Comparison of ENCODE assay signal across 11 cellular contexts in genomic region chr19:49029749-49030148, GRCh38. TPM values are rescaled to one million over a fixed set of nuclear protein-coding genes. Genes with fewer than 3 reads are reported as not detected.
DNase-seq lines count a peak whose midpoint lies in the region; ATAC-seq and TF ChIP-seq lines count a peak whose summit lies in the region.
"Not testable (repeated sequence)": the region's sequence is repeated elsewhere in the genome, so short reads cannot be mapped to it uniquely, and the experiment has no call there.
"Had no signal": no experiment of that assay in that cellular context is flagged by ENCODE, and none has a peak within 500 bp of the region (broad histone marks: within the 10 kb centered on the region; RNA-seq: fewer than 3 reads in every experiment).

No MANE protein-coding gene starts in this region.

- H2BK12ac ChIP-seq in mesenchymal stem cell (ENCODE audit: low read length in 2 of 2): not testable (repeated sequence)

- H2AK5ac ChIP-seq in IMR-90 (ENCODE audit: low read depth, low read length): peak overlapping the region; percentile 50; the same call in 1 of the 2 replicates
- not testable (repeated sequence) for H2AK5ac ChIP-seq in mesenchymal stem cell (ENCODE audit: low read length, severe bottlenecking)

- not testable (repeated sequence) for H3K4me1 ChIP-seq in HCT116 (ENCODE audit: control insufficient read depth in 1 of 2, insufficient read depth in 2 of 2, low read length in 2 of 2); IMR-90 (ENCODE audit: control insufficient read depth, insufficient read depth, low read length); SK-N-SH (ENCODE audit: control insufficient read depth in 1 of 2, insufficient read depth in 2 of 2, low read depth in 1 of 2, low read length in 1 of 2); mesenchymal stem cell (ENCODE audit: control insufficient read depth, insufficient read depth, low read depth, low read length)

- dilution Hi-C loops in IMR-90 (cut with HindIII; ENCODE audit: low sequenced_read_pairs, unreplicated experiment): not testable (repeated sequence)

- not testable (repeated sequence) for H3K27me3 ChIP-seq in HCT116 (ENCODE audit: insufficient read depth, low read length); IMR-90 (ENCODE audit: control insufficient read depth, insufficient read depth, low read length); SK-N-SH (ENCODE audit: insufficient read depth); mesenchymal stem cell (ENCODE audit: control insufficient read depth in 1 of 2, insufficient read depth in 1 of 2, low read length in 2 of 2)

- not testable (repeated sequence) for H3K9me3 ChIP-seq in HCT116 (ENCODE audit: control insufficient read depth in 1 of 2, insufficient read depth in 1 of 2, low read depth in 1 of 2, low read length in 2 of 2); IMR-90 (ENCODE audit: control insufficient read depth, insufficient read depth, low read length); SK-N-SH; mesenchymal stem cell (ENCODE audit: control insufficient read depth, low read length)

- H2BK120ac ChIP-seq in IMR-90 (ENCODE audit: low read depth, low read length): peak overlapping the region; percentile 81
- H2BK120ac ChIP-seq in mesenchymal stem cell (ENCODE audit: low read depth, low read length): not testable (repeated sequence)

- H4K8ac ChIP-seq in IMR-90 (ENCODE audit: low read depth in 2 of 2, low read length in 2 of 2): peak overlapping the region; percentile 52 to 57; a peak in 2 of 4 replicates
- not testable (repeated sequence) for H4K8ac ChIP-seq in mesenchymal stem cell (ENCODE audit: low read length)

- peak overlapping the region; percentile 9; the same call in 1 of the 3 replicates for H2BK15ac ChIP-seq in IMR-90 (ENCODE audit: low read depth, low read length)
- not testable (repeated sequence) for H2BK15ac ChIP-seq in mesenchymal stem cell (ENCODE audit: low read depth, poor library complexity, severe bottlenecking)

- H3K79me2 ChIP-seq in HCT116 (ENCODE audit: insufficient read depth, low read length); SK-N-SH (ENCODE audit: insufficient read depth): not testable (repeated sequence)

- not testable (repeated sequence) for TF ChIP-seq EP300 in SK-N-SH (IDR thresholded peaks at IDR 0.05; ENCODE audit: borderline replicate concordance in 1 of 2, low read depth in 1 of 2, low read length in 1 of 2)

- CTCF ChIA-PET in HCT116 (lab: Charles Lee); IMR-90 (lab: Yijun Ruan, JAX); SK-N-SH (lab: Yijun Ruan, JAX): not testable (repeated sequence)

- H3K56ac ChIP-seq in IMR-90 (ENCODE audit: extremely low read depth, insufficient read depth, low read length): not testable (repeated sequence)

- not testable (repeated sequence) for H3K79me1 ChIP-seq in IMR-90 (ENCODE audit: low read depth in 1 of 2, low read length in 2 of 2); mesenchymal stem cell (replicated peaks; ENCODE audit: low read length, poor library complexity, severe bottlenecking)

- WGBS in IMR-90 (ENCODE audit: extremely low coverage in 2 of 2, insufficient read length in 1 of 2), 2 experiments: no CpG with 5 or more reads among the region's 14 CpGs
- 33% methylated on average over 14 of the region's 14 CpGs for WGBS in SK-N-SH (ENCODE audit: low lambda C conversion rate)
- WGBS in mesenchymal stem cell: 40% methylated on average over 10 of the region's 14 CpGs

- not testable (repeated sequence) for TF ChIP-seq POLR2A in HCT116 (IDR thresholded peaks at IDR 0.05; ENCODE audit: borderline replicate concordance, extremely low read depth, insufficient read depth, insufficient read length); IMR-90 (IDR thresholded peaks at IDR 0.05; ENCODE audit: low read depth, low read length)

- POLR2A ChIA-PET in HCT116 (lab: Charles Lee); IMR-90 (lab: Charles Lee; ENCODE audit: unreplicated experiment); SK-N-SH (lab: Yijun Ruan, JAX): not testable (repeated sequence)

- H3K23ac ChIP-seq in IMR-90 (ENCODE audit: low read depth, low read length); mesenchymal stem cell (ENCODE audit: low read length in 2 of 2): not testable (repeated sequence)

- H2BK20ac ChIP-seq in IMR-90 (ENCODE audit: low read depth, low read length): peak overlapping the region; percentile 87; the same call in 1 of the 2 replicates

- intact Hi-C loops in HCT116 (cut with micrococcal nuclease); IMR-90 (cut with micrococcal nuclease): not testable (repeated sequence)

- not testable (repeated sequence) for H3K9ac ChIP-seq in HCT116 (ENCODE audit: low read length); IMR-90 (ENCODE audit: low read depth, low read length); SK-N-SH; mesenchymal stem cell (ENCODE audit: low read length)

- H3K27ac ChIP-seq in HCT116 (ENCODE audit: low read depth, low read length); IMR-90 (ENCODE audit: insufficient read depth, low read length); mesenchymal stem cell (ENCODE audit: low read length, poor library complexity, severe bottlenecking): not testable (repeated sequence)
- H3K27ac ChIP-seq in SK-N-SH (ENCODE audit: low read depth in 2 of 2, low read length in 1 of 2): peak overlapping the region in 1 of 2 experiments; percentile 51; a peak in 1 of 4 replicates

- not testable (repeated sequence) for H3K4me3 ChIP-seq in HCT116 (replicated peaks in 1 of 2; ENCODE audit: low read depth in 1 of 2, low read length in 2 of 2); IMR-90 (ENCODE audit: insufficient read depth, low read depth, low read length); SK-N-SH (ENCODE audit: low read depth in 2 of 2, low read length in 1 of 2); fibroblast of mammary gland (ENCODE audit: control insufficient read depth, low read depth, low read length); mesenchymal stem cell (ENCODE audit: insufficient read depth in 1 of 2, low read depth in 1 of 2, low read length in 2 of 2)

- not testable (repeated sequence) for H3K18ac ChIP-seq in IMR-90 (ENCODE audit: low read depth, low read length); mesenchymal stem cell (ENCODE audit: low read depth in 1 of 2, low read length in 2 of 2)

- H3K9me2 ChIP-seq in HCT116 (ENCODE audit: insufficient read depth); SK-N-SH: not testable (repeated sequence)

- not testable (repeated sequence) for H3K36me3 ChIP-seq in HCT116 (ENCODE audit: control insufficient read depth in 1 of 2, insufficient read depth in 2 of 2, low read length in 2 of 2); IMR-90 (ENCODE audit: control insufficient read depth, insufficient read depth, low read length); SK-N-SH (replicated peaks in 1 of 2; ENCODE audit: control insufficient read depth in 1 of 2, insufficient read depth in 2 of 2, low read length in 1 of 2); mesenchymal stem cell (ENCODE audit: control insufficient read depth in 1 of 2, insufficient read depth in 2 of 2, low read depth in 1 of 2, low read length in 2 of 2)

- peak; percentile 70 for DNase-seq in Daoy (ENCODE audit: low read depth)
- not testable (repeated sequence) for DNase-seq in HCT116 (ENCODE audit: low read depth, low spot score); SK-N-SH
- peak; percentile 38 for DNase-seq in IMR-90
- peak; percentile 66 for DNase-seq in astrocyte of the hippocampus (ENCODE audit: low read depth, low spot score)
- DNase-seq in fibroblast of mammary gland (ENCODE audit: low read depth): peak; percentile 23
- peak; percentile 16 for DNase-seq in mesenchymal stem cell

- not testable (repeated sequence) for H3K9me1 ChIP-seq in IMR-90 (ENCODE audit: insufficient read depth, low read length)

- peak overlapping the region; percentile 65 for H3K4ac ChIP-seq in IMR-90 (ENCODE audit: low read depth, low read length)
- not testable (repeated sequence) for H3K4ac ChIP-seq in mesenchymal stem cell (ENCODE audit: low read depth in 1 of 2, low read length in 2 of 2)

- not testable (repeated sequence) for H4K5ac ChIP-seq in IMR-90 (ENCODE audit: low read depth, low read length)

- RAD21 ChIA-PET in HCT116 (lab: Charles Lee; ENCODE audit: low non-redundant PET in 1 of 2, low total read pairs in 2 of 2, uncharacterized antibody in 2 of 2, unreplicated experiment in 2 of 2): not testable (repeated sequence)

- BruUV-seq in HCT116 (replicated peaks; lab: Mats Ljungman, UMichigan); IMR-90 (replicated peaks; lab: Mats Ljungman, UMichigan): not testable (repeated sequence)

- in situ Hi-C loops in IMR-90 (cut with MboI; ENCODE audit: low sequenced_read_pairs): not testable (repeated sequence)

- not testable (repeated sequence) for H2AFZ ChIP-seq in HCT116 (ENCODE audit: low read depth, low read length, poor library complexity, severe bottlenecking); IMR-90 (replicated peaks; ENCODE audit: low read length, poor library complexity); SK-N-SH (ENCODE audit: low read depth); mesenchymal stem cell (ENCODE audit: low read depth, low read length)

- not testable (repeated sequence) for TF ChIP-seq RAD21 in HCT116 (IDR thresholded peaks at IDR 0.05; ENCODE audit: low read depth); IMR-90 (IDR thresholded peaks at IDR 0.05; ENCODE audit: low read length); SK-N-SH (IDR thresholded peaks at IDR 0.05; ENCODE audit: low read length)

- H2AK9ac ChIP-seq in IMR-90 (replicated peaks; ENCODE audit: low read depth, low read length, poor library complexity): peak overlapping the region; percentile 42

- H3K14ac ChIP-seq in IMR-90 (replicated peaks; ENCODE audit: low read depth, low read length); mesenchymal stem cell (ENCODE audit: low read length in 2 of 2): not testable (repeated sequence)

- peak overlapping the region; percentile 68; the same call in 1 of the 2 replicates for H4K91ac ChIP-seq in IMR-90 (ENCODE audit: insufficient read depth, low read depth, low read length)
- not testable (repeated sequence) for H4K91ac ChIP-seq in mesenchymal stem cell (ENCODE audit: low read length)

- ATAC-seq in HCT116 (peak; percentile 30; the same call in 1 of the 2 replicates), IMR-90 (ENCODE audit: low read depth) (peak; percentile 78)

- H4K20me1 ChIP-seq in HCT116 (ENCODE audit: insufficient read depth); IMR-90 (ENCODE audit: insufficient read depth, low read length); SK-N-SH (ENCODE audit: insufficient read depth): not testable (repeated sequence)

- H3F3A ChIP-seq in SK-N-SH (replicated peaks; ENCODE audit: insufficient read depth): not testable (repeated sequence)

- not testable (repeated sequence) for TF ChIP-seq CTCF in HCT116 (IDR thresholded peaks at IDR 0.05 in 2 of 3, conservative IDR thresholded peaks at IDR 0.05 in 1 of 3; ENCODE audit: borderline replicate concordance in 1 of 3, insufficient read depth in 1 of 3, low read depth in 2 of 3, low read length in 2 of 3); IMR-90 (conservative IDR thresholded peaks at IDR 0.05; ENCODE audit: low read depth, low read length); SK-N-SH (IDR thresholded peaks at IDR 0.05); fibroblast of mammary gland (conservative IDR thresholded peaks at IDR 0.05; ENCODE audit: control insufficient read depth, insufficient read depth, low read depth, low read length)

- not testable (repeated sequence) for H2BK5ac ChIP-seq in IMR-90 (ENCODE audit: low read depth, low read length, poor library complexity, severe bottlenecking); mesenchymal stem cell (ENCODE audit: low read depth, low read length, poor library complexity, severe bottlenecking)

- H3K4me2 ChIP-seq in HCT116 (ENCODE audit: low read length) (0 out of 2 replicates have a peak overlapping the region, but pooled peaks have one; percentile 17), SK-N-SH (peak overlapping the region; percentile 7; the same call in 1 of the 2 replicates)
- H3K4me2 ChIP-seq in IMR-90 (ENCODE audit: low read depth, low read length); mesenchymal stem cell (ENCODE audit: low read length, poor library complexity, severe bottlenecking): not testable (repeated sequence)

RNA-seq across cellular contexts. Expression of gene CGB2, which starts 1.9 kb away (rescaled TPM):
- 2.2 TPM in 1 of 2 replicates, not detected in the other for total RNA-seq in Daoy (2014; rRNA removed; shearing (Covaris generic))
- total RNA-seq in HCT116 (2021; ENCODE audit: unreplicated experiment) (5.0 TPM), IMR-90 (2012; rRNA removed) (not detected in 2 replicates)
- 6.4 and 7.5 TPM in 2 replicates for polyA plus RNA-seq in HCT116 (2012)
- polyA plus RNA-seq in IMR-90 (2012; rRNA removed) (not detected in 2 replicates), SK-N-SH (2012; rRNA removed) (0.50 and 0.64 TPM in 2 replicates)
- polyA plus RNA-seq in IMR-90 (2012; cell fraction: cytosol; rRNA removed): 0.09 and 0.28 TPM in 2 replicates
- polyA plus RNA-seq in IMR-90 (2012; cell fraction: nucleus; rRNA removed; ENCODE audit: low replicate concordance): not detected in 2 replicates
- polyA plus RNA-seq in SK-N-SH (2012; cell fraction: cytosol; rRNA removed): 0.06 and 0.30 TPM in 2 replicates
- polyA plus RNA-seq in SK-N-SH (2012; cell fraction: nucleus; rRNA removed): 0.08 TPM in 1 of 2 replicates, not detected in the other
- not detected for polyA plus RNA-seq in mesenchymal stem cell (2013, experiment 1 of 2)
- polyA plus RNA-seq in mesenchymal stem cell (2013, experiment 2 of 2): not detected
- total RNA-seq: CD4-positive, CD25-positive, alpha-beta regulatory T cell; H4; HT-29 had no signal
- polyA plus RNA-seq: CD4-positive, CD25-positive, alpha-beta regulatory T cell had no signal

RNA-seq across cellular contexts. Expression of gene CGB3, which starts 5.6 kb away (rescaled TPM):
- 5.3 and 11.9 TPM in 2 replicates for total RNA-seq in Daoy (2014; rRNA removed; shearing (Covaris generic))
- total RNA-seq in HCT116 (2021; ENCODE audit: unreplicated experiment) (not detected), IMR-90 (2012; rRNA removed) (not detected in 2 replicates)
- polyA plus RNA-seq in HCT116 (2012): not detected in 2 replicates
- polyA plus RNA-seq in IMR-90 (2012; rRNA removed) (not detected in 2 replicates), SK-N-SH (2012; rRNA removed) (0.10 TPM in 1 of 2 replicates, not detected in the other)
- 0.07 TPM in 1 of 2 replicates, not detected in the other for polyA plus RNA-seq in IMR-90 (2012; cell fraction: cytosol; rRNA removed)
- 0.11 TPM in 1 of 2 replicates, not detected in the other for polyA plus RNA-seq in IMR-90 (2012; cell fraction: nucleus; rRNA removed; ENCODE audit: low replicate concordance)
- not detected in 2 replicates for polyA plus RNA-seq in SK-N-SH (2012; cell fraction: cytosol; rRNA removed)
- polyA plus RNA-seq in SK-N-SH (2012; cell fraction: nucleus; rRNA removed): not detected in 2 replicates
- polyA plus RNA-seq in mesenchymal stem cell (2013, experiment 1 of 2): not detected
- polyA plus RNA-seq in mesenchymal stem cell (2013, experiment 2 of 2): not detected
- total RNA-seq: CD4-positive, CD25-positive, alpha-beta regulatory T cell; H4; HT-29 had no signal
- polyA plus RNA-seq: CD4-positive, CD25-positive, alpha-beta regulatory T cell had no signal

RNA-seq across cellular contexts. Expression of gene CGB1, which starts 6.9 kb away (rescaled TPM):
- not detected in 2 replicates for total RNA-seq in Daoy (2014; rRNA removed; shearing (Covaris generic))
- total RNA-seq in HCT116 (2021; ENCODE audit: unreplicated experiment): 0.76 TPM
- 0.23 and 0.57 TPM in 2 replicates for polyA plus RNA-seq in HCT116 (2012)
- not detected in 2 replicates for total RNA-seq in IMR-90 (2012; rRNA removed)
- polyA plus RNA-seq in IMR-90 (2012; rRNA removed): not detected in 2 replicates
- not detected in 2 replicates for polyA plus RNA-seq in IMR-90 (2012; cell fraction: cytosol; rRNA removed)
- polyA plus RNA-seq in IMR-90 (2012; cell fraction: nucleus; rRNA removed; ENCODE audit: low replicate concordance): 0.37 TPM in 1 of 2 replicates, not detected in the other
- not detected in 2 replicates for polyA plus RNA-seq in SK-N-SH (2012; rRNA removed)
- polyA plus RNA-seq in SK-N-SH (2012; cell fraction: cytosol; rRNA removed): not detected in 2 replicates
- not detected in 2 replicates for polyA plus RNA-seq in SK-N-SH (2012; cell fraction: nucleus; rRNA removed)
- not detected for polyA plus RNA-seq in mesenchymal stem cell (2013, experiment 1 of 2)
- not detected for polyA plus RNA-seq in mesenchymal stem cell (2013, experiment 2 of 2)
- total RNA-seq: Calu3; CD4-positive, CD25-positive, alpha-beta regulatory T cell had no signal
- polyA plus RNA-seq: CD4-positive, CD25-positive, alpha-beta regulatory T cell had no signal

RNA-seq across cellular contexts. Expression of gene LHB, which starts 12.9 kb away (rescaled TPM):
- total RNA-seq in Daoy (2014; rRNA removed; shearing (Covaris generic)): 0.60 and 4.0 TPM in 2 replicates
- 3.7 TPM for total RNA-seq in HCT116 (2021; ENCODE audit: unreplicated experiment)
- 4.2 and 4.7 TPM in 2 replicates for polyA plus RNA-seq in HCT116 (2012)
- total RNA-seq in IMR-90 (2012; rRNA removed): not detected in 2 replicates
- not detected in 2 replicates for polyA plus RNA-seq in IMR-90 (2012; rRNA removed)
- 0.37 TPM in 1 of 2 replicates, not detected in the other for polyA plus RNA-seq in IMR-90 (2012; cell fraction: cytosol; rRNA removed)
- 1.7 and 5.0 TPM in 2 replicates for polyA plus RNA-seq in IMR-90 (2012; cell fraction: nucleus; rRNA removed; ENCODE audit: low replicate concordance)
- 0.13 and 0.23 TPM in 2 replicates for polyA plus RNA-seq in SK-N-SH (2012; rRNA removed)
- polyA plus RNA-seq in SK-N-SH (2012; cell fraction: cytosol; rRNA removed): 0.13 TPM in 1 of 2 replicates, not detected in the other
- 3.1 and 5.2 TPM in 2 replicates for polyA plus RNA-seq in SK-N-SH (2012; cell fraction: nucleus; rRNA removed)
- polyA plus RNA-seq in mesenchymal stem cell (2013, experiment 1 of 2): not detected
- 0.11 TPM for polyA plus RNA-seq in mesenchymal stem cell (2013, experiment 2 of 2)
- total RNA-seq: CD4-positive, CD25-positive, alpha-beta regulatory T cell; H4; HT-29 had no signal
- polyA plus RNA-seq: CD4-positive, CD25-positive, alpha-beta regulatory T cell had no signal

RNA-seq across cellular contexts. Expression of gene CGB5, which starts 13.9 kb away (rescaled TPM):
- total RNA-seq in Daoy (2014; rRNA removed; shearing (Covaris generic)): 22.0 and 35.7 TPM in 2 replicates
- total RNA-seq in HCT116 (2021; ENCODE audit: unreplicated experiment) (not detected), IMR-90 (2012; rRNA removed) (not detected in 2 replicates)
- polyA plus RNA-seq in HCT116 (2012): 0.99 and 1.8 TPM in 2 replicates
- polyA plus RNA-seq in IMR-90 (2012; rRNA removed) (not detected in 2 replicates), SK-N-SH (2012; rRNA removed) (0.11 and 0.16 TPM in 2 replicates)
- polyA plus RNA-seq in IMR-90 (2012; cell fraction: cytosol; rRNA removed): not detected in 2 replicates
- 0.27 TPM in 1 of 2 replicates, not detected in the other for polyA plus RNA-seq in IMR-90 (2012; cell fraction: nucleus; rRNA removed; ENCODE audit: low replicate concordance)
- 0.08 TPM in 1 of 2 replicates, not detected in the other for polyA plus RNA-seq in SK-N-SH (2012; cell fraction: cytosol; rRNA removed)
- polyA plus RNA-seq in SK-N-SH (2012; cell fraction: nucleus; rRNA removed): not detected in 2 replicates
- not detected for polyA plus RNA-seq in mesenchymal stem cell (2013, experiment 1 of 2)
- not detected for polyA plus RNA-seq in mesenchymal stem cell (2013, experiment 2 of 2)
- total RNA-seq: CD4-positive, CD25-positive, alpha-beta regulatory T cell; HT-29 had no signal
- polyA plus RNA-seq: CD4-positive, CD25-positive, alpha-beta regulatory T cell had no signal
